ENCODE assay signal across 17 cellular contexts in genomic region chr2:25804338-25804737, GRCh38.
DNase-seq lines count a peak whose midpoint lies in the region; ATAC-seq and FAIRE-seq lines count a peak whose summit lies in the region.
"Had no signal": no experiment of that assay in that cellular context is flagged by ENCODE, and none has a peak within 500 bp of the region (broad histone marks: within the 10 kb centered on the region; RNA-seq: fewer than 3 reads in every experiment).

No MANE protein-coding gene starts in this region.

- CTCF ChIA-PET in activated naive CD4-positive, alpha-beta T cell treated with anti-CD3 and anti-CD28 coated beads, Interleukin-2, amount 10 ng/mL, durations not matched to agents 7 days and 5 days (lab: Charles Lee): interaction anchor here (1.1 kb wide), 3 partner anchors 8 to 15 kb away, joined by 3 read pairs; no protein-coding TSS in a partner anchor
- CTCF ChIA-PET in activated CD4-positive, alpha-beta memory T cell treated with anti-CD3 and anti-CD28 coated beads, Interleukin-2, amount 10 ng/mL, durations not matched to agents 7 days and 5 days (lab: Charles Lee): interaction anchor here (0.7 to 1.1 kb wide), 5 partner anchors 9 to 83 kb away, joined by 3 to 4 read pairs (median 3); no protein-coding TSS in a partner anchor

- H3K9me3 Mint-ChIP-seq in activated naive CD4-positive, alpha-beta T cell treated with anti-CD3 and anti-CD28 coated beads, Interleukin-2, amount 10 ng/mL, durations not matched to agents 7 days and 5 days: no peaks in the 10 kb centered on the region
- no peaks in the 10 kb centered on the region for H3K9me3 Mint-ChIP-seq in activated CD4-positive, alpha-beta memory T cell treated with anti-CD3 and anti-CD28 coated beads, Interleukin-2, amount 10 ng/mL, durations not matched to agents 7 days and 5 days
- H3K9me3 Mint-ChIP-seq in activated naive CD8-positive, alpha-beta T cell treated with anti-CD3 and anti-CD28 coated beads, Interleukin-2, amount 10 ng/mL, durations not matched to agents 7 days and 5 days: no peaks in the 10 kb centered on the region
- H3K9me3 Mint-ChIP-seq in stimulated activated naive B cell treated with anti-CD40 and anti-IgM and Interleukin-4, amounts not matched to agents 10 μg/mL and 1 μg/mL and 100 μg/mL, for 72 hours: no peaks in the 10 kb centered on the region

- peak; percentile 66 for FAIRE-seq in urothelium cell line (lab: Jason Lieb, UNC)
- FAIRE-seq: G401.6, RCC 7860 had no signal

- ATAC-seq in activated naive CD8-positive, alpha-beta T cell treated with anti-CD3 and anti-CD28 coated beads, Interleukin-2, amount 10 ng/mL, durations not matched to agents 7 days and 5 days (ENCODE audit: low read depth): peak; percentile 84
- ATAC-seq in stimulated activated naive B cell treated with anti-CD40 and anti-IgM and Interleukin-4, amounts not matched to agents 10 μg/mL and 1 μg/mL and 100 μg/mL, for 72 hours (replicated peaks): no peak
- ATAC-seq: Right ventricle myocardium inferior had no signal

- no peaks in the 10 kb centered on the region for H3K27me3 Mint-ChIP-seq in activated naive CD4-positive, alpha-beta T cell treated with anti-CD3 and anti-CD28 coated beads, Interleukin-2, amount 10 ng/mL, durations not matched to agents 7 days and 5 days
- H3K27me3 Mint-ChIP-seq in activated CD4-positive, alpha-beta memory T cell treated with anti-CD3 and anti-CD28 coated beads, Interleukin-2, amount 10 ng/mL, durations not matched to agents 7 days and 5 days: no peaks in the 10 kb centered on the region
- no peaks in the 10 kb centered on the region for H3K27me3 Mint-ChIP-seq in activated naive CD8-positive, alpha-beta T cell treated with anti-CD3 and anti-CD28 coated beads, Interleukin-2, amount 10 ng/mL, durations not matched to agents 7 days and 5 days
- H3K27me3 Mint-ChIP-seq in stimulated activated naive B cell treated with anti-CD40 and anti-IgM and Interleukin-4, amounts not matched to agents 10 μg/mL and 1 μg/mL and 100 μg/mL, for 72 hours: no peaks in the 10 kb centered on the region

- peak overlapping the region; percentile 65 for H3K27ac Mint-ChIP-seq in activated naive CD4-positive, alpha-beta T cell treated with anti-CD3 and anti-CD28 coated beads, Interleukin-2, amount 10 ng/mL, durations not matched to agents 7 days and 5 days
- H3K27ac Mint-ChIP-seq in activated CD4-positive, alpha-beta memory T cell treated with anti-CD3 and anti-CD28 coated beads, Interleukin-2, amount 10 ng/mL, durations not matched to agents 7 days and 5 days: peak overlapping the region; percentile 79
- H3K27ac Mint-ChIP-seq in activated naive CD8-positive, alpha-beta T cell treated with anti-CD3 and anti-CD28 coated beads, Interleukin-2, amount 10 ng/mL, durations not matched to agents 7 days and 5 days: peak overlapping the region; percentile 92
- no peak overlapping the region for H3K27ac Mint-ChIP-seq in stimulated activated naive B cell treated with anti-CD40 and anti-IgM and Interleukin-4, amounts not matched to agents 10 μg/mL and 1 μg/mL and 100 μg/mL, for 72 hours

- H3K36me3 Mint-ChIP-seq in activated naive CD4-positive, alpha-beta T cell treated with anti-CD3 and anti-CD28 coated beads, Interleukin-2, amount 10 ng/mL, durations not matched to agents 7 days and 5 days: peaks cover 48% of the 10 kb centered on the region
- peaks cover 52% of the 10 kb centered on the region for H3K36me3 Mint-ChIP-seq in activated CD4-positive, alpha-beta memory T cell treated with anti-CD3 and anti-CD28 coated beads, Interleukin-2, amount 10 ng/mL, durations not matched to agents 7 days and 5 days (ENCODE audit: low read depth)
- peaks cover 33% of the 10 kb centered on the region for H3K36me3 Mint-ChIP-seq in activated naive CD8-positive, alpha-beta T cell treated with anti-CD3 and anti-CD28 coated beads, Interleukin-2, amount 10 ng/mL, durations not matched to agents 7 days and 5 days
- peaks cover 30 to 41% of the 10 kb centered on the region in 2 donors for H3K36me3 Mint-ChIP-seq in stimulated activated naive B cell treated with anti-CD40 and anti-IgM and Interleukin-4, amounts not matched to agents 10 μg/mL and 1 μg/mL and 100 μg/mL, for 72 hours

- no peak overlapping the region for H3K4me3 Mint-ChIP-seq in activated naive CD4-positive, alpha-beta T cell treated with anti-CD3 and anti-CD28 coated beads, Interleukin-2, amount 10 ng/mL, durations not matched to agents 7 days and 5 days
- H3K4me3 Mint-ChIP-seq in activated CD4-positive, alpha-beta memory T cell treated with anti-CD3 and anti-CD28 coated beads, Interleukin-2, amount 10 ng/mL, durations not matched to agents 7 days and 5 days: peak overlapping the region; percentile 24
- H3K4me3 Mint-ChIP-seq in activated naive CD8-positive, alpha-beta T cell treated with anti-CD3 and anti-CD28 coated beads, Interleukin-2, amount 10 ng/mL, durations not matched to agents 7 days and 5 days: peak overlapping the region; percentile 33
- no peak overlapping the region for H3K4me3 Mint-ChIP-seq in stimulated activated naive B cell treated with anti-CD40 and anti-IgM and Interleukin-4, amounts not matched to agents 10 μg/mL and 1 μg/mL and 100 μg/mL, for 72 hours

- peaks cover 66% of the 10 kb centered on the region for H3K4me1 Mint-ChIP-seq in activated naive CD4-positive, alpha-beta T cell treated with anti-CD3 and anti-CD28 coated beads, Interleukin-2, amount 10 ng/mL, durations not matched to agents 7 days and 5 days
- H3K4me1 Mint-ChIP-seq in activated CD4-positive, alpha-beta memory T cell treated with anti-CD3 and anti-CD28 coated beads, Interleukin-2, amount 10 ng/mL, durations not matched to agents 7 days and 5 days: peaks cover 46% of the 10 kb centered on the region
- H3K4me1 Mint-ChIP-seq in activated naive CD8-positive, alpha-beta T cell treated with anti-CD3 and anti-CD28 coated beads, Interleukin-2, amount 10 ng/mL, durations not matched to agents 7 days and 5 days: peaks cover 47% of the 10 kb centered on the region
- H3K4me1 Mint-ChIP-seq in stimulated activated naive B cell treated with anti-CD40 and anti-IgM and Interleukin-4, amounts not matched to agents 10 μg/mL and 1 μg/mL and 100 μg/mL, for 72 hours: peaks cover 6 to 21% of the 10 kb centered on the region in 2 donors

- peak; percentile 30 for DNase-seq in activated naive CD4-positive, alpha-beta T cell treated with anti-CD3 and anti-CD28 coated beads, Interleukin-2, amount 10 ng/mL, durations not matched to agents 7 days and 5 days
- no peak for DNase-seq in activated naive CD4-positive, alpha-beta T cell (lab: John Stamatoyannopoulos, UW)
- DNase-seq in activated CD4-positive, alpha-beta memory T cell treated with anti-CD3 and anti-CD28 coated beads, Interleukin-2, amount 10 ng/mL, durations not matched to agents 7 days and 5 days: no peak
- no peak for DNase-seq in activated naive CD8-positive, alpha-beta T cell treated with anti-CD3 and anti-CD28 coated beads, Interleukin-2, amount 10 ng/mL, durations not matched to agents 7 days and 5 days
- DNase-seq in urothelium cell line (ENCODE audit: low spot score) (no peak), DMS79 (lab: John Stamatoyannopoulos, UW) (no peak)
- DNase-seq in stimulated activated naive B cell treated with anti-CD40 and anti-IgM and Interleukin-4, amounts not matched to agents 10 μg/mL and 1 μg/mL and 100 μg/mL, for 72 hours: no peak
- DNase-seq: ACHN, C1 segment of cervical spinal cord, H7, KG1, NCI-H1105 treated with DMSO at 0.1 percent for 48 hours, NCI-H1694, NCI-H2081 treated with DMSO at 0.1 percent for 48 hours had no signal

- POLR2A ChIA-PET in activated CD4-positive, alpha-beta memory T cell treated with anti-CD3 and anti-CD28 coated beads, Interleukin-2, amount 10 ng/mL, durations not matched to agents 7 days and 5 days (lab: Charles Lee): interaction anchor here (1.1 to 2.0 kb wide), 6 partner anchors 9 to 21 kb away, joined by 3 to 23 read pairs (median 6); no protein-coding TSS in a partner anchor
- POLR2A ChIA-PET in activated naive CD8-positive, alpha-beta T cell treated with anti-CD3 and anti-CD28 coated beads, Interleukin-2, amount 10 ng/mL, durations not matched to agents 7 days and 5 days (lab: Charles Lee): interaction anchor here (0.5 to 1.7 kb wide), 6 partner anchors 10 to 37 kb away, joined by 3 to 12 read pairs (median 5); no protein-coding TSS in a partner anchor

Comparison
In these comparisons a context has a peak if more than half of its experiments do, and no peak if none do; other contexts are left out.
1. H3K4me3 Mint-ChIP-seq: peak in activated CD4-positive, alpha-beta memory T cell treated with anti-CD3 and anti-CD28 coated beads, Interleukin-2, amount 10 ng/mL, durations not matched to agents 7 days and 5 days (single experiment) and activated naive CD8-positive, alpha-beta T cell treated with anti-CD3 and anti-CD28 coated beads, Interleukin-2, amount 10 ng/mL, durations not matched to agents 7 days and 5 days (single experiment); none in activated naive CD4-positive, alpha-beta T cell treated with anti-CD3 and anti-CD28 coated beads, Interleukin-2, amount 10 ng/mL, durations not matched to agents 7 days and 5 days (single experiment) and stimulated activated naive B cell treated with anti-CD40 and anti-IgM and Interleukin-4, amounts not matched to agents 10 μg/mL and 1 μg/mL and 100 μg/mL, for 72 hours (0 of 2).